In genomic region chr6:3209114-3210023, GRCh38 we compare ENCODE assay signal across 8 cellular contexts. TPM values are rescaled to one million over a fixed set of nuclear protein-coding genes. Genes with fewer than 3 reads are reported as not detected.
A peak's percentile ranks its signal among the peaks of the same experiment; 100 is the strongest.
DNase-seq lines count a peak whose midpoint lies in the region; TF ChIP-seq lines count a peak whose summit lies in the region.

No MANE protein-coding gene starts in this region.

- no peaks in the 10 kb centered on the region for H3K36me3 ChIP-seq in ES-I3 (ENCODE audit: insufficient read depth, low read length)
- H3K36me3 ChIP-seq in testis (ENCODE audit: low read depth, missing control alignments): no peaks in the 10 kb centered on the region

- H3K4me1 ChIP-seq in ES-I3 (ENCODE audit: insufficient read depth, low read length) (peaks cover 19% of the 10 kb centered on the region), testis (no peaks in the 10 kb centered on the region)

- no peaks in the 10 kb centered on the region for H3K27me3 ChIP-seq in testis

- TF ChIP-seq POLR2A in testis (IDR thresholded peaks at IDR 0.05): no peak

- peak overlapping the region; percentile 7 for H3K4me3 ChIP-seq in fibroblast of pulmonary artery (replicated peaks; ENCODE audit: low read depth, low read length)
- no peak overlapping the region for H3K4me3 ChIP-seq in testis

- peak; percentile 99 for DNase-seq in H4 (ENCODE audit: low spot score)
- DNase-seq in NCI-H2029 treated with DMSO at 0.1 percent for 48 hours (lab: John Stamatoyannopoulos, UW): peak; percentile 95
- peak; percentile 35 to 48 for DNase-seq in activated CD4-positive, alpha-beta T cell treated with anti-CD3 and anti-CD28 coated beads, Interleukin-2, amount 50 U/mL, for 4 hours
- peak; percentile 93 for DNase-seq in fibroblast of pulmonary artery (ENCODE audit: low read depth)
- peak; percentile 92 for DNase-seq in renal cortical epithelial cell (ENCODE audit: low read depth)
- DNase-seq in testis: no peak
- DNase-seq in SW 1271 (lab: John Stamatoyannopoulos, UW): no peak

- 70 to 73% methylated on average over 17 of the region's 17 CpGs for WGBS in testis, 2 donors

- intact Hi-C loops in testis (cut with DNase I; ENCODE audit: low total_unique reads): no loop called here

- no peaks in the 10 kb centered on the region for H3K9me3 ChIP-seq in ES-I3 (ENCODE audit: control insufficient read depth, insufficient read depth, low read length)
- no peaks in the 10 kb centered on the region for H3K9me3 ChIP-seq in testis

- no peak overlapping the region for H3K27ac ChIP-seq in testis

- peak overlapping the region; percentile 32 for H3K9ac ChIP-seq in ES-I3 (ENCODE audit: low read depth, low read length)

- peak; percentile 33 for TF ChIP-seq CTCF in fibroblast of pulmonary artery (IDR thresholded peaks at IDR 0.05; ENCODE audit: low read length, missing control alignments)
- no peak for TF ChIP-seq CTCF in testis (IDR thresholded peaks at IDR 0.05)

RNA-seq across cellular contexts. Expression of gene TUBB2B, which starts 18.1 kb away (rescaled TPM):
- total RNA-seq in H4 (2014; rRNA removed; shearing (Covaris generic)): 5.1 and 6.6 TPM in 2 replicates
- 21.6 and 53.5 TPM in 2 replicates for total RNA-seq in renal cortical epithelial cell
- total RNA-seq in testis: 1 to 10 TPM; 1.6 to 2.2 TPM
- polyA plus RNA-seq in testis (ENCODE audit: insufficient read depth, low read depth, low replicate concordance): 3.6 TPM

RNA-seq across cellular contexts. Expression of gene PSMG4, which starts 49.4 kb away (rescaled TPM):
- 24.2 and 24.5 TPM in 2 replicates for total RNA-seq in H4 (2014; rRNA removed; shearing (Covaris generic))
- 13.1 and 24.8 TPM in 2 replicates for total RNA-seq in renal cortical epithelial cell
- 10 to 100 TPM; 42.4 to 46.1 TPM for total RNA-seq in testis
- polyA plus RNA-seq in testis (ENCODE audit: insufficient read depth, low read depth, low replicate concordance): 23.1 TPM

RNA-seq across cellular contexts. Expression of gene TUBB2A, which starts 52.0 kb away (rescaled TPM):
- total RNA-seq in H4 (2014; rRNA removed; shearing (Covaris generic)): 46.3 and 49.0 TPM in 2 replicates
- total RNA-seq in renal cortical epithelial cell (75.8 and 193 TPM in 2 replicates), testis (10 to 100 TPM; 13.5 to 17.7 TPM)
- polyA plus RNA-seq in testis (ENCODE audit: insufficient read depth, low read depth, low replicate concordance): 23.7 TPM

Comparison
In these comparisons a context has a peak if more than half of its experiments do, and no peak if none do; other contexts are left out.
1. DNase-seq: peak in H4 (single experiment), NCI-H2029 treated with DMSO at 0.1 percent for 48 hours (single experiment), activated CD4-positive, alpha-beta T cell treated with anti-CD3 and anti-CD28 coated beads, Interleukin-2, amount 50 U/mL, for 4 hours (2 of 2), fibroblast of pulmonary artery (single experiment) and renal cortical epithelial cell (single experiment); none in testis (single experiment) and SW 1271 (0 of 2).